Comparison of ENCODE assay signal across 11 cellular contexts in genomic region chr15:35673093-35673573, GRCh38.
DNase-seq lines count a peak whose midpoint lies in the region; ATAC-seq, FAIRE-seq and TF ChIP-seq lines count a peak whose summit lies in the region.
"Had no signal": no experiment of that assay in that cellular context is flagged by ENCODE, and none has a peak within 500 bp of the region (broad histone marks: within the 10 kb centered on the region; RNA-seq: fewer than 3 reads in every experiment).

No MANE protein-coding gene starts in this region.

- CTCF ChIA-PET in activated CD4-positive, alpha-beta T cell treated with anti-CD3 and anti-CD28 coated beads for 36 hours (lab: Charles Lee), result no interaction called here

- H3K4me3 ChIP-seq in spleen (peak overlapping the region in 1 of 8 donors; percentile 49), kidney (ENCODE audit: low read length in 2 of 2) (no peak overlapping the region)
- H3K4me3 ChIP-seq: SK-N-MC had no signal

- no peak for TF ChIP-seq POLR2A in spleen (IDR thresholded peaks at IDR 0.05)

- H3K9me3 ChIP-seq in spleen (no peaks in the 10 kb centered on the region), kidney (ENCODE audit: control insufficient read depth in 1 of 2, low read length in 2 of 2) (no peaks in the 10 kb centered on the region)

- H3K27ac ChIP-seq in spleen, result peak overlapping the region; percentile 6 to 78 (median 58)
- no peak overlapping the region for H3K27ac ChIP-seq in kidney (ENCODE audit: low read depth in 2 of 2, low read length in 2 of 2)
- H3K27ac ChIP-seq: SK-N-MC had no signal

- peak; percentile 84 for ATAC-seq in activated CD4-positive, alpha-beta T cell treated with anti-CD3 and anti-CD28 coated beads for 36 hours
- ATAC-seq in HG03460 (IDR thresholded peaks at IDR 0.05; ENCODE audit: unreplicated experiment) (peak; percentile 64), esophagus mucosa (peak; percentile 25)

- 18 to 35% (median 20%) methylated on average over 8 of the region's 8 CpGs for WGBS in spleen, 5 donors

- H3K9ac ChIP-seq in kidney (ENCODE audit: low read length in 2 of 2), result no peak overlapping the region

- intact Hi-C loops in activated CD4-positive, alpha-beta T cell treated with anti-CD3 and anti-CD28 coated beads for 36 hours (cut with DNase I, micrococcal nuclease), result no loop called here
- intact Hi-C loops in spleen (cut with DNase I; ENCODE audit: low total_unique reads), result loop anchor here (10.0 kb wide), 1 partner anchor 118 kb away; no protein-coding TSS in a partner anchor
- intact Hi-C loops in kidney (cut with DNase I), result no loop called here

- H3K4me1 Mint-ChIP-seq in activated CD4-positive, alpha-beta T cell treated with anti-CD3 and anti-CD28 coated beads for 36 hours, result peaks cover 9% of the 10 kb centered on the region

- DNase-seq in activated CD4-positive, alpha-beta T cell treated with anti-CD3 and anti-CD28 coated beads for 36 hours, result peak; percentile 19
- DNase-seq in activated CD4-positive, alpha-beta T cell treated with anti-CD3 and anti-CD28 coated beads for 4 hours, result no peak
- DNase-seq in spleen (no peak), anterior cingulate cortex (lab: John Stamatoyannopoulos, UW) (no peak), T1000 (lab: John Stamatoyannopoulos, UW) (no peak), kidney (no peak)
- DNase-seq: 8988T; effector memory CD4-positive, alpha-beta T cell had no signal

- H3K27me3 Mint-ChIP-seq in activated CD4-positive, alpha-beta T cell treated with anti-CD3 and anti-CD28 coated beads for 36 hours, result peaks cover 8% of the 10 kb centered on the region

- H3K36me3 ChIP-seq in spleen (no peaks in the 10 kb centered on the region), kidney (ENCODE audit: control insufficient read depth in 1 of 2, insufficient read depth in 2 of 2, low read length in 2 of 2) (no peaks in the 10 kb centered on the region)

- TF ChIP-seq CTCF in spleen (IDR thresholded peaks at IDR 0.05 in 8 of 11, conservative IDR thresholded peaks at IDR 0.05 in 3 of 11) (no peak), kidney (IDR thresholded peaks at IDR 0.05; ENCODE audit: borderline replicate concordance, extremely low read depth, insufficient read depth) (no peak)

- POLR2A ChIA-PET in activated CD4-positive, alpha-beta T cell treated with anti-CD3 and anti-CD28 coated beads for 36 hours (lab: Charles Lee), result no interaction called here

- no peaks in the 10 kb centered on the region for H3K9me3 Mint-ChIP-seq in activated CD4-positive, alpha-beta T cell treated with anti-CD3 and anti-CD28 coated beads for 36 hours (ENCODE audit: low read depth)

- no peaks in the 10 kb centered on the region for H3K36me3 Mint-ChIP-seq in activated CD4-positive, alpha-beta T cell treated with anti-CD3 and anti-CD28 coated beads for 36 hours (ENCODE audit: low read depth)

- H3K27me3 ChIP-seq in spleen (replicated peaks in 1 of 7), result no peaks in the 10 kb centered on the region

- H3K4me1 ChIP-seq in spleen (peaks cover 0 to 36% (median 16%) of the 10 kb centered on the region in 6 donors), kidney (ENCODE audit: control insufficient read depth in 1 of 2, insufficient read depth in 1 of 2, low read depth in 1 of 2, low read length in 2 of 2) (peaks cover 4 to 23% of the 10 kb centered on the region in 2 donors)

- H3K4me3 Mint-ChIP-seq in activated CD4-positive, alpha-beta T cell treated with anti-CD3 and anti-CD28 coated beads for 36 hours, result no peak overlapping the region

- no peak for FAIRE-seq in kidney (lab: Jason Lieb, UNC)

- H3K27ac Mint-ChIP-seq in activated CD4-positive, alpha-beta T cell treated with anti-CD3 and anti-CD28 coated beads for 36 hours, result no peak overlapping the region

Comparison
In these comparisons a context has a peak if more than half of its experiments do, and no peak if none do; other contexts are left out.
1. ATAC-seq: peak in every context shown above with its lines; median percentile 84 in activated CD4-positive, alpha-beta T cell treated with anti-CD3 and anti-CD28 coated beads for 36 hours; 64 in HG03460; 25 in esophagus mucosa.
2. H3K27ac ChIP-seq: peak in spleen (8 of 8); none in kidney (0 of 2).